ENCODE assay signal across 8 cellular contexts in genomic region chr10:42553064-42553407, GRCh38.
A peak's percentile ranks its signal among the peaks of the same experiment; 100 is the strongest.
DNase-seq lines count a peak whose midpoint lies in the region; ATAC-seq, FAIRE-seq and TF ChIP-seq lines count a peak whose summit lies in the region.

No MANE protein-coding gene starts in this region.

- H3K4me2 ChIP-seq in A549, result peak overlapping the region; percentile 80

- H3K4me1 ChIP-seq in A549, result 0 out of 3 replicates have a peak, but pooled peaks cover 6% of the 10 kb centered on the region
- H3K4me1 ChIP-seq in body of pancreas, result peaks cover 21% of the 10 kb centered on the region
- peaks cover 0 to 12% of the 10 kb centered on the region in 2 donors for H3K4me1 ChIP-seq in lung (ENCODE audit: control insufficient read depth in 2 of 2, insufficient read depth in 2 of 2, low read length in 2 of 2)
- H3K4me1 ChIP-seq in uterus, result peaks cover 0 to 3% of the 10 kb centered on the region in 2 donors

- no peaks in the 10 kb centered on the region for H3K9me3 ChIP-seq in A549
- no peaks in the 10 kb centered on the region for H3K9me3 ChIP-seq in body of pancreas
- H3K9me3 ChIP-seq in lung (ENCODE audit: control insufficient read depth in 2 of 2, insufficient read depth in 1 of 2, low read length in 1 of 2), result no peaks in the 10 kb centered on the region
- no peaks in the 10 kb centered on the region for H3K9me3 ChIP-seq in uterus

- TF ChIP-seq RAD21 in A549 (conservative IDR thresholded peaks at IDR 0.05 in 1 of 2, IDR thresholded peaks at IDR 0.05 in 1 of 2), result no peak

- TF ChIP-seq EP300 in A549 (IDR thresholded peaks at IDR 0.05), result no peak

- peak overlapping the region; percentile 70 for H3K4me3 ChIP-seq in A549
- H3K4me3 ChIP-seq in body of pancreas, result peak overlapping the region; percentile 32 to 71
- H3K4me3 ChIP-seq in lung, result peak overlapping the region; percentile 25
- H3K4me3 ChIP-seq in uterus, result peak overlapping the region; percentile 85 to 90

- POLR2A ChIA-PET in A549 (lab: Yijun Ruan, JAX), result no interaction called here

- DNase-seq in A549 (ENCODE audit: low read depth in 1 of 2, low spot score in 1 of 2) (no peak), body of pancreas (peak in 1 of 4 donors; percentile 17), lung (ENCODE audit: low spot score) (peak; percentile 35), uterus (no peak), NCI-H524 (lab: John Stamatoyannopoulos, UW) (no peak), NCI-H510A (lab: John Stamatoyannopoulos, UW) (no peak)

- H3K36me3 ChIP-seq in body of pancreas (replicated peaks in 1 of 2; ENCODE audit: insufficient read depth in 1 of 2, low read depth in 2 of 2), result no peaks in the 10 kb centered on the region
- H3K36me3 ChIP-seq in lung (ENCODE audit: control insufficient read depth in 2 of 2, insufficient read depth in 2 of 2, low read length in 2 of 2), result no peaks in the 10 kb centered on the region
- H3K36me3 ChIP-seq in uterus, result no peaks in the 10 kb centered on the region

- no peak for TF ChIP-seq POLR2A in A549 (IDR thresholded peaks at IDR 0.05; ENCODE audit: low read length)
- no peak for TF ChIP-seq POLR2A in body of pancreas (IDR thresholded peaks at IDR 0.05)
- TF ChIP-seq POLR2A in uterus (IDR thresholded peaks at IDR 0.05), result no peak

- WGBS in A549 (ENCODE audit: missing lambda C conversion rate), result 11% methylated on average over 14 of the region's 14 CpGs
- WGBS in body of pancreas, 2 donors, result 2 to 3% methylated on average over 14 of the region's 14 CpGs
- 7% methylated on average over 14 of the region's 14 CpGs for WGBS in lung, 2 donors

- intact Hi-C loops in body of pancreas (cut with DNase I) (loop anchor here (10.0 kb wide), 1 partner anchor 82 kb away; the partner anchor contains the start of gene ZNF33B), uterus (cut with DNase I; ENCODE audit: low total_unique reads) (no loop called here)

- no peak for FAIRE-seq in A549 (lab: Jason Lieb, UNC)

- CTCF ChIA-PET in A549 (lab: Yijun Ruan, JAX), result no interaction called here

- no peak for TF ChIP-seq CTCF in A549 (IDR thresholded peaks at IDR 0.05)
- TF ChIP-seq CTCF in body of pancreas (IDR thresholded peaks at IDR 0.05), result no peak
- TF ChIP-seq CTCF in lung (IDR thresholded peaks at IDR 0.05; ENCODE audit: control extremely low read depth, extremely low read depth), result no peak
- no peak for TF ChIP-seq CTCF in uterus (IDR thresholded peaks at IDR 0.05)

- H3K27me3 ChIP-seq in body of pancreas, result no peaks in the 10 kb centered on the region
- H3K27me3 ChIP-seq in lung (ENCODE audit: control insufficient read depth, insufficient read depth), result no peaks in the 10 kb centered on the region
- H3K27me3 ChIP-seq in uterus, result no peaks in the 10 kb centered on the region

- H3K27ac ChIP-seq in A549 (peak overlapping the region; percentile 64 to 82), body of pancreas (peak overlapping the region in 3 of 4 donors; percentile 52 to 76 (median 74)), lung (ENCODE audit: low read depth in 1 of 2, low read length in 1 of 2) (peak overlapping the region; percentile 36 to 46), uterus (peak overlapping the region; percentile 59 to 81)

- peak; percentile 58 for ATAC-seq in A549
- peak; percentile 24 for ATAC-seq in GM19372 (IDR thresholded peaks at IDR 0.05; ENCODE audit: low read depth, unreplicated experiment)
- peak; percentile 38 for ATAC-seq in HG03432 (IDR thresholded peaks at IDR 0.05; ENCODE audit: unreplicated experiment)
- peak; percentile 34 for ATAC-seq in body of pancreas
- ATAC-seq in lung (ENCODE audit: insufficient read depth, low FRiP score), result peak; percentile 32

TF ChIP-seq in A549, 52 proteins besides CTCF, POLR2A, EP300 and RAD21:
- peak; percentile 11; the same call in 1 of the 2 replicates for TF ChIP-seq PHF8 (IDR thresholded peaks at IDR 0.05; ENCODE audit: borderline replicate concordance, low read depth)
- no peak for TF ChIP-seq MAX (IDR thresholded peaks at IDR 0.05)

Comparison
In these comparisons a context has a peak if more than half of its experiments do, and no peak if none do; other contexts are left out.
1. H3K4me3 ChIP-seq: peak in every context shown above with its lines; median percentile 88 in uterus; 70 in A549; 52 in body of pancreas; 25 in lung.